In genomic region chr10:32905466-32905865, GRCh38 we compare ENCODE assay signal across 18 cellular contexts. TPM values are rescaled to one million over a fixed set of nuclear protein-coding genes. Genes with fewer than 3 reads are reported as not detected.
DNase-seq lines count a peak whose midpoint lies in the region; ATAC-seq, FAIRE-seq and TF ChIP-seq lines count a peak whose summit lies in the region.
"Had no signal": no experiment of that assay in that cellular context is flagged by ENCODE, and none has a peak within 500 bp of the region (broad histone marks: within the 10 kb centered on the region; RNA-seq: fewer than 3 reads in every experiment).

No MANE protein-coding gene starts in this region.

- no peaks in the 10 kb centered on the region for H3K4me1 ChIP-seq in CD4-positive, alpha-beta memory T cell (ENCODE audit: insufficient read depth, low read length)

- H3K27ac Mint-ChIP-seq in CD4-positive, alpha-beta memory T cell = peak overlapping the region in 4 of 7 donors; percentile 34 to 74 (median 48)
- peak overlapping the region; percentile 82 for H3K27ac Mint-ChIP-seq in T-helper 17 cell
- peak overlapping the region; percentile 50 for H3K27ac Mint-ChIP-seq in progenitor cell of endocrine pancreas
- H3K27ac Mint-ChIP-seq in activated naive CD8-positive, alpha-beta T cell treated with anti-CD3 and anti-CD28 coated beads for 36 hours = no peak overlapping the region
- H3K27ac Mint-ChIP-seq: CD4-positive, alpha-beta T cell had no signal

- H3K36me3 ChIP-seq in CD4-positive, alpha-beta memory T cell (ENCODE audit: insufficient read depth, low read length) = peaks cover 46% of the 10 kb centered on the region

- no peak for DNase-seq in CD4-positive, alpha-beta memory T cell
- DNase-seq in T-helper 17 cell (no peak), fibroblast of peridontal ligament (ENCODE audit: extremely low read depth) (peak; percentile 49), progenitor cell of endocrine pancreas (ENCODE audit: low spot score, unreplicated experiment) (no peak), NCI-H69 (lab: John Stamatoyannopoulos, UW) (no peak), RCC 7860 (ENCODE audit: low spot score) (no peak)
- DNase-seq in activated naive CD8-positive, alpha-beta T cell treated with anti-CD3 and anti-CD28 coated beads for 36 hours = no peak
- DNase-seq: CD4-positive, alpha-beta T cell; DMS79 treated with DMSO at 0.1 percent for 48 hours; MV-4-11; NCI-H1417; NCI-H1930; NCI-H2171; NCI-H510A; PC-9 had no signal

- no peak overlapping the region for H3K4me3 Mint-ChIP-seq in CD4-positive, alpha-beta memory T cell
- no peak overlapping the region for H3K4me3 Mint-ChIP-seq in T-helper 17 cell
- no peak overlapping the region for H3K4me3 Mint-ChIP-seq in progenitor cell of endocrine pancreas (ENCODE audit: low read depth)
- H3K4me3 Mint-ChIP-seq in activated naive CD8-positive, alpha-beta T cell treated with anti-CD3 and anti-CD28 coated beads for 36 hours = no peak overlapping the region
- H3K4me3 Mint-ChIP-seq: CD4-positive, alpha-beta T cell had no signal

- H3K36me3 Mint-ChIP-seq in CD4-positive, alpha-beta memory T cell = peaks cover 57 to 64% of the 10 kb centered on the region in 2 donors
- H3K36me3 Mint-ChIP-seq in T-helper 17 cell (ENCODE audit: low read depth) (peaks cover 3% of the 10 kb centered on the region), progenitor cell of endocrine pancreas (ENCODE audit: insufficient read depth) (peaks cover 20% of the 10 kb centered on the region)
- peaks cover 10% of the 10 kb centered on the region for H3K36me3 Mint-ChIP-seq in activated naive CD8-positive, alpha-beta T cell treated with anti-CD3 and anti-CD28 coated beads for 36 hours

- H3K4me1 Mint-ChIP-seq in CD4-positive, alpha-beta memory T cell = peaks cover 12 to 29% (median 18%) of the 10 kb centered on the region in 4 donors
- H3K4me1 Mint-ChIP-seq in T-helper 17 cell (peaks cover 5% of the 10 kb centered on the region), progenitor cell of endocrine pancreas (ENCODE audit: low read depth) (no peaks in the 10 kb centered on the region)
- H3K4me1 Mint-ChIP-seq in activated naive CD8-positive, alpha-beta T cell treated with anti-CD3 and anti-CD28 coated beads for 36 hours = no peaks in the 10 kb centered on the region

- POLR2A ChIA-PET in CD4-positive, alpha-beta memory T cell (lab: Charles Lee; ENCODE audit: partially characterized antibody) = no interaction called here

- no peaks in the 10 kb centered on the region for H3K27me3 Mint-ChIP-seq in CD4-positive, alpha-beta memory T cell
- H3K27me3 Mint-ChIP-seq in T-helper 17 cell (no peaks in the 10 kb centered on the region), progenitor cell of endocrine pancreas (no peaks in the 10 kb centered on the region)
- H3K27me3 Mint-ChIP-seq in activated naive CD8-positive, alpha-beta T cell treated with anti-CD3 and anti-CD28 coated beads for 36 hours = no peaks in the 10 kb centered on the region
- H3K27me3 Mint-ChIP-seq: CD4-positive, alpha-beta T cell had no signal

- no peaks in the 10 kb centered on the region for H3K9me3 Mint-ChIP-seq in CD4-positive, alpha-beta memory T cell
- H3K9me3 Mint-ChIP-seq in progenitor cell of endocrine pancreas (ENCODE audit: low read depth) = no peaks in the 10 kb centered on the region
- H3K9me3 Mint-ChIP-seq in activated naive CD8-positive, alpha-beta T cell treated with anti-CD3 and anti-CD28 coated beads for 36 hours = no peaks in the 10 kb centered on the region
- H3K9me3 Mint-ChIP-seq: CD4-positive, alpha-beta T cell had no signal

- intact Hi-C loops in CD4-positive, alpha-beta memory T cell (cut with micrococcal nuclease) = no loop called here

- no peak for FAIRE-seq in RCC 7860 (lab: Jason Lieb, UNC)
- FAIRE-seq: HTR-8/SVneo had no signal

- H3K27ac ChIP-seq in CD4-positive, alpha-beta memory T cell (ENCODE audit: low read depth, low read length) = no peak overlapping the region
- H3K27ac ChIP-seq: HL-60, PC-9 had no signal

- no peak for TF ChIP-seq CTCF in progenitor cell of endocrine pancreas (IDR thresholded peaks at IDR 0.05; ENCODE audit: unreplicated experiment)

- no peak overlapping the region for H3K4me3 ChIP-seq in CD4-positive, alpha-beta memory T cell (ENCODE audit: low read length in 2 of 2)
- H3K4me3 ChIP-seq: PC-9 had no signal

- H3K9me3 ChIP-seq in CD4-positive, alpha-beta memory T cell (ENCODE audit: control insufficient read depth in 1 of 2, low read length in 2 of 2) = no peaks in the 10 kb centered on the region
- H3K9me3 ChIP-seq in T-helper 17 cell (ENCODE audit: control insufficient read depth, low read length, poor library complexity, severe bottlenecking) = no peaks in the 10 kb centered on the region

- no peak for ATAC-seq in T-helper 17 cell
- ATAC-seq: HCT116 had no signal

- H3K27me3 ChIP-seq in CD4-positive, alpha-beta memory T cell (ENCODE audit: insufficient read depth, low read length) = no peaks in the 10 kb centered on the region

- CTCF ChIA-PET in CD4-positive, alpha-beta memory T cell (lab: Charles Lee; ENCODE audit: partially characterized antibody) = no interaction called here

RNA-seq across cellular contexts. Expression of gene ITGB1, which starts 52.6 kb away (rescaled TPM):
- 100 to 1,000 TPM; 420 to 435 TPM for total RNA-seq in CD4-positive, alpha-beta memory T cell
- 100 to 1,000 TPM; 634 to 758 TPM for polyA plus RNA-seq in CD4-positive, alpha-beta memory T cell
- 100 to 1,000 TPM; 392 to 428 TPM for total RNA-seq in T-helper 17 cell
- 382 and 384 TPM in 2 replicates for total RNA-seq in progenitor cell of endocrine pancreas
- 10 to 100 TPM; 43.2 to 48.9 TPM for total RNA-seq in activated naive CD8-positive, alpha-beta T cell treated with anti-CD3 and anti-CD28 coated beads for 36 hours
